Comparison of ENCODE assay signal across 17 cellular contexts in genomic region chr5:10233011-10233410, GRCh38. TPM values are rescaled to one million over a fixed set of nuclear protein-coding genes. Genes with fewer than 3 reads are reported as not detected.
DNase-seq lines count a peak whose midpoint lies in the region; ATAC-seq and TF ChIP-seq lines count a peak whose summit lies in the region.
"Had no signal": no experiment of that assay in that cellular context is flagged by ENCODE, and none has a peak within 500 bp of the region (broad histone marks: within the 10 kb centered on the region; RNA-seq: fewer than 3 reads in every experiment).

No MANE protein-coding gene starts in this region.

- no peak overlapping the region for H4K91ac ChIP-seq in H9 (ENCODE audit: insufficient read length, low read depth, low read length)

- H3K79me2 ChIP-seq in H9 (ENCODE audit: insufficient read depth, low read length) (no peaks in the 10 kb centered on the region), fibroblast of lung (ENCODE audit: control insufficient read depth, insufficient read depth, low read length) (no peaks in the 10 kb centered on the region)

- TF ChIP-seq CTCF in H9 (conservative IDR thresholded peaks at IDR 0.05) (no peak), fibroblast of lung (conservative IDR thresholded peaks at IDR 0.05 in 1 of 2, IDR thresholded peaks at IDR 0.05 in 1 of 2; ENCODE audit: low read depth in 1 of 2, low read length in 2 of 2) (no peak)

- peaks cover 6 to 7% of the 10 kb centered on the region in 2 experiments for H3K4me1 Mint-ChIP-seq in H9
- H3K4me1 Mint-ChIP-seq: CD4-positive, CD25-positive, alpha-beta regulatory T cell; IgD-negative memory B cell had no signal

- no peak overlapping the region for H3K18ac ChIP-seq in H9 (ENCODE audit: insufficient read length, low read depth, low read length)

- no peaks in the 10 kb centered on the region for H3K27me3 Mint-ChIP-seq in H9 (ENCODE audit: low read depth)
- H3K27me3 Mint-ChIP-seq: CD4-positive, CD25-positive, alpha-beta regulatory T cell; IgD-negative memory B cell had no signal

- H3K9me3 Mint-ChIP-seq in H9, result no peaks in the 10 kb centered on the region
- H3K9me3 Mint-ChIP-seq: CD4-positive, CD25-positive, alpha-beta regulatory T cell; IgD-negative memory B cell; T-helper 1 cell treated with Interleukin-12 subunit alpha and Interleukin-12 subunit beta and Interleukin-4 antibody, amounts not matched to agents 30 μg/mL and 1 μg/mL, for 36 hours had no signal

- no peak overlapping the region for H4K8ac ChIP-seq in H9 (replicated peaks; ENCODE audit: insufficient read length, low read depth, low read length)

- peaks cover 11 to 14% (median 12%) of the 10 kb centered on the region in 3 experiments; a peak in 6 of 7 replicates for H3K36me3 Mint-ChIP-seq in H9 (ENCODE audit: insufficient read depth in 1 of 3, low read depth in 3 of 3)

- H3K27ac Mint-ChIP-seq in H9, result peak overlapping the region in 2 of 3 experiments; percentile 72 to 87; a peak in 4 of 7 replicates
- H3K27ac Mint-ChIP-seq: CD4-positive, CD25-positive, alpha-beta regulatory T cell; T-helper 1 cell treated with Interleukin-12 subunit alpha and Interleukin-12 subunit beta and Interleukin-4 antibody, amounts not matched to agents 30 μg/mL and 1 μg/mL, for 36 hours had no signal

- H2BK12ac ChIP-seq in H9 (ENCODE audit: insufficient read length, low read depth, low read length), result no peak overlapping the region

- no peak overlapping the region for H2BK20ac ChIP-seq in H9 (ENCODE audit: low read depth, low read length, poor library complexity, severe bottlenecking)

- H3K27me3 ChIP-seq in H9 (ENCODE audit: insufficient read depth, low read length) (no peaks in the 10 kb centered on the region), adipocyte (replicated peaks; ENCODE audit: control insufficient read depth, insufficient read depth, low read length) (no peaks in the 10 kb centered on the region), fibroblast of lung (ENCODE audit: control insufficient read depth, insufficient read depth, low read length) (no peaks in the 10 kb centered on the region)
- H3K27me3 ChIP-seq: BE2C had no signal

- no CpG with 5 or more reads among the region's 7 CpGs for WGBS in H9 (ENCODE audit: extremely low coverage, insufficient read length, low lambda C conversion rate)

- no peak overlapping the region for H4K5ac ChIP-seq in H9 (ENCODE audit: insufficient read length, low read depth, low read length)

- H3K4me2 ChIP-seq in H9 (ENCODE audit: insufficient read depth, insufficient read length, low read length) (no peak overlapping the region), fibroblast of lung (ENCODE audit: extremely low read depth, insufficient read depth, low read length) (no peak overlapping the region)

- H3K9me3 ChIP-seq in H9 (ENCODE audit: control insufficient read depth, low read depth, low read length) (no peaks in the 10 kb centered on the region), adipocyte (ENCODE audit: control insufficient read depth, low read length) (no peaks in the 10 kb centered on the region), fibroblast of lung (ENCODE audit: control insufficient read depth, insufficient read depth, low read depth, low read length) (no peaks in the 10 kb centered on the region)
- H3K9me3 ChIP-seq: BE2C had no signal

- no peak overlapping the region for H2AK5ac ChIP-seq in H9 (ENCODE audit: insufficient read length, low read length)

- H3K4me3 ChIP-seq in adipocyte (ENCODE audit: low read length) (no peak overlapping the region), fibroblast of lung (replicated peaks in 1 of 4; ENCODE audit: control extremely low read depth in 1 of 4, insufficient read depth in 1 of 4, low read depth in 3 of 4, low read length in 4 of 4) (no peak overlapping the region)

- ATAC-seq in GM19463 (IDR thresholded peaks at IDR 0.05; ENCODE audit: unreplicated experiment), result no peak
- ATAC-seq: Right ventricle myocardium inferior had no signal

- H4K20me1 ChIP-seq in H9 (ENCODE audit: control insufficient read depth, insufficient read depth, insufficient read length) (no peaks in the 10 kb centered on the region), fibroblast of lung (ENCODE audit: control insufficient read depth, extremely low read depth, insufficient read depth, low read length) (no peaks in the 10 kb centered on the region)

- H3K27ac ChIP-seq in H9 (ENCODE audit: insufficient read length, low read depth, low read length) (no peak overlapping the region), fibroblast of lung (ENCODE audit: insufficient read depth, low read length) (peak overlapping the region; percentile 66)

- no peak overlapping the region for H3K14ac ChIP-seq in H9 (ENCODE audit: insufficient read depth, low read length)

- no peak overlapping the region for H3K4ac ChIP-seq in H9 (ENCODE audit: low read depth, low read length)

- H2BK5ac ChIP-seq in H9 (ENCODE audit: insufficient read length, low read length), result no peak overlapping the region

- H3K9ac ChIP-seq in H9 (ENCODE audit: extremely low read depth, insufficient read length, low read length), result no peak overlapping the region
- peak overlapping the region; percentile 22 for H3K9ac ChIP-seq in adipocyte (ENCODE audit: low read length)
- H3K9ac ChIP-seq in fibroblast of lung (ENCODE audit: insufficient read depth, low read length), result no peak overlapping the region

- no peak overlapping the region for H3K56ac ChIP-seq in H9 (ENCODE audit: insufficient read length, low read depth, low read length)

- no peak overlapping the region for H3K4me3 Mint-ChIP-seq in H9
- H3K4me3 Mint-ChIP-seq: CD4-positive, CD25-positive, alpha-beta regulatory T cell; IgD-negative memory B cell; T-helper 1 cell treated with Interleukin-12 subunit alpha and Interleukin-12 subunit beta and Interleukin-4 antibody, amounts not matched to agents 30 μg/mL and 1 μg/mL, for 36 hours had no signal

- H3K23ac ChIP-seq in H9 (ENCODE audit: insufficient read length, low read depth, low read length), result no peak overlapping the region

- H2AFZ ChIP-seq in H9 (ENCODE audit: low read length) (no peak overlapping the region), fibroblast of lung (ENCODE audit: low read length) (no peak overlapping the region)

- no peaks in the 10 kb centered on the region for H3K79me1 ChIP-seq in H9 (ENCODE audit: insufficient read depth, low read depth, low read length, poor library complexity, severe bottlenecking)

- no peak overlapping the region for H3T11ph ChIP-seq in H9 (ENCODE audit: low read length)

- H3K4me1 ChIP-seq in H9 (ENCODE audit: insufficient read depth, low read length) (no peaks in the 10 kb centered on the region), adipocyte (ENCODE audit: control insufficient read depth, insufficient read depth, low read length) (peaks cover 16% of the 10 kb centered on the region), fibroblast of lung (ENCODE audit: control insufficient read depth, extremely low read depth, insufficient read depth, low read length) (peaks cover 15% of the 10 kb centered on the region)
- H3K4me1 ChIP-seq: BE2C had no signal

- no peak overlapping the region for H2BK15ac ChIP-seq in H9 (ENCODE audit: low read depth, low read length)

- no peak for DNase-seq in H9
- no peak for DNase-seq in adipocyte (ENCODE audit: low read depth)
- DNase-seq in fibroblast of lung (ENCODE audit: low read depth in 2 of 2), result no peak
- DNase-seq in MV-4-11 (lab: John Stamatoyannopoulos, UW), result no peak
- DNase-seq in NCI-H510A treated with DMSO at 0.1 percent for 48 hours (lab: John Stamatoyannopoulos, UW), result no peak
- no peak for DNase-seq in SHP77 (lab: John Stamatoyannopoulos, UW)
- DNase-seq: CD4-positive, CD25-positive, alpha-beta regulatory T cell; COR-L47; MM.1S; NCI-H1092 treated with DMSO at 0.1 percent for 48 hours; NCI-H146; NCI-H2029 treated with DMSO at 0.1 percent for 48 hours had no signal

- no peak overlapping the region for H2BK120ac ChIP-seq in H9 (ENCODE audit: low read depth, low read length, poor library complexity, severe bottlenecking)

- H3K23me2 ChIP-seq in H9 (ENCODE audit: insufficient read length, low read depth, low read length, poor library complexity, severe bottlenecking), result no peaks in the 10 kb centered on the region

- peaks cover 13% of the 10 kb centered on the region for H3K36me3 ChIP-seq in adipocyte (ENCODE audit: control insufficient read depth, insufficient read depth, low read length, severe bottlenecking)
- no peaks in the 10 kb centered on the region for H3K36me3 ChIP-seq in fibroblast of lung (ENCODE audit: control insufficient read depth, insufficient read depth, low read length)

RNA-seq across cellular contexts. Expression of gene ATPSCKMT, which starts 16.7 kb away (rescaled TPM):
- total RNA-seq in H9 (2021) (10.5 and 11.0 TPM in 2 replicates), fibroblast of lung (18.0 and 31.4 TPM in 2 replicates)
- polyA plus RNA-seq in fibroblast of lung, result 18.7 and 23.7 TPM in 2 replicates
- polyA plus RNA-seq in fibroblast of lung (2012), result 15.6 and 17.6 TPM in 2 replicates
- 1.3 and 1.4 TPM in 2 replicates for polyA minus RNA-seq in fibroblast of lung (ENCODE audit: low replicate concordance)

RNA-seq across cellular contexts. Expression of gene CCT5, which starts 17.1 kb away (rescaled TPM):
- total RNA-seq in H9 (2021) (530 and 532 TPM in 2 replicates), fibroblast of lung (360 and 406 TPM in 2 replicates)
- polyA plus RNA-seq in fibroblast of lung, result 341 and 519 TPM in 2 replicates
- 264 and 410 TPM in 2 replicates for polyA plus RNA-seq in fibroblast of lung (2012)
- 128 and 198 TPM in 2 replicates for polyA minus RNA-seq in fibroblast of lung (ENCODE audit: low replicate concordance)
